11 cellular contexts compared by ENCODE assay signal in the genomic region with DNA sequence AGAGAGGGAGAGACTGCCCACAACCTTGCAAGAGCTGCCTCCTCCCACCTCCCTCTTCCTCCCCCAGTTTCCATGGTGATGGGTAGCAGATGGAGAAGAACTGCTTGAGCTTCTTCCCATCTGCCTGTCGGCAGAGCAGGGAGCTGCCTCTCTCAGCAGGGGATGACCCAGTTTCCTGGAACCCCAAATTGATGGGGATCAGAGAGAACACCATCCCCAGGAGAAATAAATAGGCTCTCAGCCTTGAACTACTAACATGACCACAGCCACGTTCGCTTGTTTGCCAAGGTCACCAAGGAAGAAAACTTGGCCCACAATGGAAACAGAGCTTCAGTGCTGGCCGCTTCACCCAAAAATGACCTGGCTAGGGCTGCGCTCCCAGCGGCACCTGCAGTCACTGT.
DNase-seq lines count a peak whose midpoint lies in the region; ATAC-seq and TF ChIP-seq lines count a peak whose summit lies in the region.
"Had no signal": no experiment of that assay in that cellular context is flagged by ENCODE, and none has a peak within 500 bp of the region (broad histone marks: within the 10 kb centered on the region; RNA-seq: fewer than 3 reads in every experiment).

No MANE protein-coding gene starts in this region.

- no peak for ATAC-seq in sciatic nerve
- ATAC-seq in GM21367 (IDR thresholded peaks at IDR 0.05; ENCODE audit: unreplicated experiment) = no peak
- ATAC-seq: psoas muscle had no signal

- intact Hi-C loops in sciatic nerve (cut with DNase I) = no loop called here

- no peak overlapping the region for H3K4me3 ChIP-seq in HL-60 (replicated peaks; ENCODE audit: insufficient read depth, low read length)
- H3K4me3 ChIP-seq: psoas muscle, SJSA1 had no signal

- H3K27ac ChIP-seq in HL-60 (replicated peaks) = no peak overlapping the region
- H3K27ac ChIP-seq: epithelial cell of prostate, psoas muscle, SJSA1 had no signal

- peak; percentile 35 to 49 for DNase-seq in HL-60 (ENCODE audit: low read depth in 1 of 2, low spot score in 1 of 2)
- peak; percentile 73 for DNase-seq in NCI-H187 treated with DMSO at 0.1 percent for 48 hours (lab: John Stamatoyannopoulos, UW)
- DNase-seq in cerebellar cortex (ENCODE audit: low spot score) = peak; percentile 98
- DNase-seq in sciatic nerve (ENCODE audit: low spot score) = peak; percentile 9
- no peak for DNase-seq in AML-193 (lab: John Stamatoyannopoulos, UW)
- no peak for DNase-seq in NCI-H774 (lab: John Stamatoyannopoulos, UW)
- DNase-seq: activated CD4-positive, alpha-beta T cell treated with anti-CD3 and anti-CD28 coated beads for 1 hour; psoas muscle had no signal

- H3K27me3 ChIP-seq in HL-60 (ENCODE audit: insufficient read depth, poor library complexity, severe bottlenecking) = no peaks in the 10 kb centered on the region
- H3K27me3 ChIP-seq: SJSA1 had no signal

- no peak for TF ChIP-seq CTCF in HL-60 (IDR thresholded peaks at IDR 0.05; ENCODE audit: insufficient read depth, low read length)

Comparison
In these comparisons a context has a peak if more than half of its experiments do, and no peak if none do; other contexts are left out.
1. DNase-seq: peak in HL-60 (2 of 2), NCI-H187 treated with DMSO at 0.1 percent for 48 hours (single experiment), cerebellar cortex (single experiment) and sciatic nerve (single experiment); none in AML-193 (0 of 2) and NCI-H774 (single experiment).